ENCODE assay signal across 1 cellular context in genomic region chr9:90999425-91000397, GRCh38.
A peak's percentile ranks its signal among the peaks of the same experiment; 100 is the strongest.
TF ChIP-seq lines count a peak whose summit lies in the region.

No MANE protein-coding gene starts in this region.

TF ChIP-seq in HEK293, 187 proteins besides CTCF, POLR2A, EP300 and RAD21 (continued from another document):
- TF ChIP-seq ZBTB10 (tag by site-specific recombination; IDR thresholded peaks at IDR 0.05) (no peak), ZNF629 (tag by site-specific recombination; IDR thresholded peaks at IDR 0.05) (no peak), PRDM1 (tag by site-specific recombination; IDR thresholded peaks at IDR 0.05) (no peak), ZBTB26 (tag by site-specific recombination; optimal IDR thresholded peaks at IDR 0.05) (no peak), EGR2 (tag by site-specific recombination; IDR thresholded peaks at IDR 0.05; ENCODE audit: low read depth) (0 out of 2 replicates have a peak, but pooled peaks have one; percentile 17), KLF1 (tag by site-specific recombination; IDR thresholded peaks at IDR 0.05) (no peak), ZNF391 (tag by site-specific recombination; IDR thresholded peaks at IDR 0.05; ENCODE audit: borderline replicate concordance, low read depth) (no peak), MYNN (tag by site-specific recombination; IDR thresholded peaks at IDR 0.05; ENCODE audit: borderline replicate concordance) (no peak), ZBTB1 (tag by site-specific recombination; IDR thresholded peaks at IDR 0.05) (no peak), ZNF214 (tag by site-specific recombination; IDR thresholded peaks at IDR 0.05; ENCODE audit: borderline replicate concordance) (no peak), ZIC2 (tag by site-specific recombination; IDR thresholded peaks at IDR 0.05) (no peak), ZNF335 (tag by site-specific recombination; conservative IDR thresholded peaks at IDR 0.05) (no peak), ZNF518A (tag by site-specific recombination; conservative IDR thresholded peaks at IDR 0.05; ENCODE audit: low read depth) (no peak)
TF ChIP-seq in HEK293: peak in this region for 4.
